ENCODE assay signal across 8 cellular contexts in the genomic region with DNA sequence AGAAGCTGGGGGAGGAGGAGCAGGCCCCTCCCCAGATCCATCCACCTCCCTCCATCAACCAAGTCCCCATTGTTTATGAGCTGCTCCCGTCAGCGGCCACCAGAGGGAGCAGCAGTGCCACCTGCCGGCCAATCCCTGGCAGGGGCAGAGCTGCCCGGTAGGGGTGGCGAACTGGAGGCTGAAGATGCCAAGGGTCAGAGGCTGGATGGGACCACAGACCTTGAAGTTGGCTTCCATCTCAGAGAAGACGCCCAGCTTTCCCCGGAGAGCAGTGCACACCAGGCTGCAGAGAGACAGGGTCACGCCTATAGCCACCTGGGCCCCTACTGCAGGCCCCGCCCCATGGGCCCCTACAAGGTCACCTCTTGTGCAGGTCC. TPM values are rescaled to one million over a fixed set of nuclear protein-coding genes. Genes with fewer than 3 reads are reported as not detected.
DNase-seq lines count a peak whose midpoint lies in the region; ATAC-seq and TF ChIP-seq lines count a peak whose summit lies in the region.

No MANE protein-coding gene starts in this region.

- peaks cover 9 to 12% of the 10 kb centered on the region in 2 donors for H3K4me1 ChIP-seq in neuronal stem cell (ENCODE audit: control insufficient read depth in 2 of 2, insufficient read depth in 1 of 2, low read depth in 1 of 2, low read length in 2 of 2)
- peaks cover 19 to 20% of the 10 kb centered on the region in 2 donors for H3K4me1 ChIP-seq in thyroid gland

- H3K4me3 ChIP-seq in fibroblast of pulmonary artery (replicated peaks; ENCODE audit: low read depth, low read length) (no peak overlapping the region), neuronal stem cell (ENCODE audit: low read length in 2 of 2) (no peak overlapping the region), thyroid gland (replicated peaks in 1 of 3) (no peak overlapping the region)

- TF ChIP-seq CTCF in fibroblast of pulmonary artery (IDR thresholded peaks at IDR 0.05; ENCODE audit: low read length, missing control alignments) (no peak), thyroid gland (IDR thresholded peaks at IDR 0.05) (peak; percentile 93 to 99 (median 98))

- H3K27ac ChIP-seq in neuronal stem cell (replicated peaks; ENCODE audit: low read length): no peak overlapping the region
- H3K27ac ChIP-seq in thyroid gland: no peak overlapping the region

- H2AK5ac ChIP-seq in neuronal stem cell (ENCODE audit: low read depth, low read length): no peak overlapping the region

- no peak overlapping the region for H3K23ac ChIP-seq in neuronal stem cell (ENCODE audit: low read depth, low read length, poor library complexity)

- H3K4me3 Mint-ChIP-seq in activated T-helper 1 cell treated with anti-CD3 and anti-CD28 coated beads, Interleukin-12 subunit alpha, Interleukin-12 subunit beta, Interleukin-2, Interleukin-4 antibody, amounts not matched to agents 30 ng/mL and 10 ng/mL and 1 ng/mL, durations not matched to agents 14 hours and 24 hours and 36 hours: peak overlapping the region; percentile 28

- H2AFZ ChIP-seq in neuronal stem cell (ENCODE audit: low read length): no peak overlapping the region

- H3K9me3 ChIP-seq in neuronal stem cell (replicated peaks in 1 of 2; ENCODE audit: control insufficient read depth in 2 of 2, insufficient read depth in 1 of 2, low read depth in 1 of 2, low read length in 2 of 2): no peaks in the 10 kb centered on the region
- H3K9me3 ChIP-seq in thyroid gland: no peaks in the 10 kb centered on the region

- H3K18ac ChIP-seq in neuronal stem cell (ENCODE audit: low read length): no peak overlapping the region

- H2BK15ac ChIP-seq in neuronal stem cell (ENCODE audit: low read length): no peak overlapping the region

- H4K8ac ChIP-seq in neuronal stem cell (ENCODE audit: low read depth, low read length): no peak overlapping the region

- ATAC-seq in HG02973 (IDR thresholded peaks at IDR 0.05; ENCODE audit: unreplicated experiment): no peak

- peak overlapping the region; percentile 40 for H3K27ac Mint-ChIP-seq in activated T-helper 1 cell treated with anti-CD3 and anti-CD28 coated beads, Interleukin-12 subunit alpha, Interleukin-12 subunit beta, Interleukin-2, Interleukin-4 antibody, amounts not matched to agents 30 ng/mL and 10 ng/mL and 1 ng/mL, durations not matched to agents 14 hours and 24 hours and 36 hours

- H3K4me2 ChIP-seq in neuronal stem cell (ENCODE audit: insufficient read depth, low read length, poor library complexity, severe bottlenecking): no peak overlapping the region

- H3K36me3 ChIP-seq in neuronal stem cell (replicated peaks in 1 of 2; ENCODE audit: control insufficient read depth in 2 of 2, insufficient read depth in 2 of 2, low read length in 2 of 2) (peaks cover 33 to 53% of the 10 kb centered on the region in 2 donors), thyroid gland (peaks cover 12 to 16% of the 10 kb centered on the region in 2 donors)

- H3K4ac ChIP-seq in neuronal stem cell (ENCODE audit: low read length): no peak overlapping the region

- H3K9ac ChIP-seq in neuronal stem cell (ENCODE audit: low read depth, low read length, poor library complexity): no peak overlapping the region

- DNase-seq in DMS153 (lab: John Stamatoyannopoulos, UW) (peak; percentile 49), KG1 (lab: John Stamatoyannopoulos, UW) (peak; percentile 70), RKO (ENCODE audit: low spot score) (peak; percentile 79), fibroblast of pulmonary artery (ENCODE audit: low read depth) (peak; percentile 83), neuronal stem cell (ENCODE audit: low spot score) (peak; percentile 75), thyroid gland (peak; percentile 74 to 79)
- DNase-seq in activated T-helper 1 cell treated with anti-CD3 and anti-CD28 coated beads, Interleukin-12 subunit alpha, Interleukin-12 subunit beta, Interleukin-2, Interleukin-4 antibody, amounts not matched to agents 30 ng/mL and 10 ng/mL and 1 ng/mL, durations not matched to agents 14 hours and 24 hours and 36 hours (ENCODE audit: low spot score): peak; percentile 77

- H3K4me1 Mint-ChIP-seq in activated T-helper 1 cell treated with anti-CD3 and anti-CD28 coated beads, Interleukin-12 subunit alpha, Interleukin-12 subunit beta, Interleukin-2, Interleukin-4 antibody, amounts not matched to agents 30 ng/mL and 10 ng/mL and 1 ng/mL, durations not matched to agents 14 hours and 24 hours and 36 hours (ENCODE audit: low read depth): peaks cover 54% of the 10 kb centered on the region

- intact Hi-C loops in activated T-helper 1 cell treated with anti-CD3 and anti-CD28 coated beads, Interleukin-12 subunit alpha, Interleukin-12 subunit beta, Interleukin-2, Interleukin-4 antibody, amounts not matched to agents 30 ng/mL and 10 ng/mL and 1 ng/mL, durations not matched to agents 14 hours and 24 hours and 36 hours (cut with micrococcal nuclease): loop anchor here (1.0 to 2.0 kb wide), 4 partner anchors 16 to 178 kb away; a partner anchor contains a TSS
- intact Hi-C loops in thyroid gland (cut with DNase I): loop anchor here (5.0 kb wide), 1 partner anchor 83 kb away; no protein-coding TSS in a partner anchor

- no peak for TF ChIP-seq POLR2A in thyroid gland (IDR thresholded peaks at IDR 0.05)

- H3K27me3 Mint-ChIP-seq in activated T-helper 1 cell treated with anti-CD3 and anti-CD28 coated beads, Interleukin-12 subunit alpha, Interleukin-12 subunit beta, Interleukin-2, Interleukin-4 antibody, amounts not matched to agents 30 ng/mL and 10 ng/mL and 1 ng/mL, durations not matched to agents 14 hours and 24 hours and 36 hours (ENCODE audit: insufficient read depth): no peaks in the 10 kb centered on the region

- H4K91ac ChIP-seq in neuronal stem cell (ENCODE audit: low read depth, low read length, poor library complexity): no peak overlapping the region

- no peaks in the 10 kb centered on the region for H3K9me3 Mint-ChIP-seq in activated T-helper 1 cell treated with anti-CD3 and anti-CD28 coated beads, Interleukin-12 subunit alpha, Interleukin-12 subunit beta, Interleukin-2, Interleukin-4 antibody, amounts not matched to agents 30 ng/mL and 10 ng/mL and 1 ng/mL, durations not matched to agents 14 hours and 24 hours and 36 hours

- H3K79me1 ChIP-seq in neuronal stem cell (ENCODE audit: low read depth, low read length): peaks cover 3% of the 10 kb centered on the region

- H3K27me3 ChIP-seq in neuronal stem cell (ENCODE audit: control insufficient read depth in 3 of 3, insufficient read depth in 3 of 3, low read depth in 1 of 3, low read length in 3 of 3) (peaks cover 0 to 7% (median 0%) of the 10 kb centered on the region in 3 experiments), thyroid gland (no peaks in the 10 kb centered on the region)

- H2BK12ac ChIP-seq in neuronal stem cell (ENCODE audit: low read length): no peak overlapping the region

- peaks cover 29% of the 10 kb centered on the region for H3K36me3 Mint-ChIP-seq in activated T-helper 1 cell treated with anti-CD3 and anti-CD28 coated beads, Interleukin-12 subunit alpha, Interleukin-12 subunit beta, Interleukin-2, Interleukin-4 antibody, amounts not matched to agents 30 ng/mL and 10 ng/mL and 1 ng/mL, durations not matched to agents 14 hours and 24 hours and 36 hours (ENCODE audit: low read depth)

- no peak overlapping the region for H2BK5ac ChIP-seq in neuronal stem cell (ENCODE audit: low read length)

- H2BK120ac ChIP-seq in neuronal stem cell (ENCODE audit: low read depth, low read length): no peak overlapping the region

- no CpG with 5 or more reads among the region's 9 CpGs for WGBS in neuronal stem cell (ENCODE audit: extremely low coverage in 2 of 2, insufficient read length in 2 of 2, insufficient replicate concordance in 1 of 2), 2 donors
- 4 to 14% methylated on average over 5 to 8 of the region's 9 CpGs for WGBS in thyroid gland, 2 donors

- no peak overlapping the region for H3K14ac ChIP-seq in neuronal stem cell (ENCODE audit: low read length)

RNA-seq across cellular contexts. Expression of a gene that starts 3.6 kb away (rescaled TPM):
- 86.8 and 93.2 TPM in 2 replicates for total RNA-seq in activated T-helper 1 cell treated with anti-CD3 and anti-CD28 coated beads, Interleukin-12 subunit alpha, Interleukin-12 subunit beta, Interleukin-2, Interleukin-4 antibody, amounts not matched to agents 30 ng/mL and 10 ng/mL and 1 ng/mL, durations not matched to agents 14 hours and 24 hours and 36 hours
- 53.9 TPM for polyA plus RNA-seq in neuronal stem cell (2013, experiment 1 of 2)
- 51.6 TPM for polyA plus RNA-seq in neuronal stem cell (2013, experiment 2 of 2)
- total RNA-seq in thyroid gland: 100 to 1,000 TPM in 2 of 4 donors, 10 to 100 TPM in 2; 65.9 to 128 (median 109) TPM

RNA-seq across cellular contexts. Expression of a gene that starts 5.1 kb away (rescaled TPM):
- 5.7 and 7.4 TPM in 2 replicates for total RNA-seq in activated T-helper 1 cell treated with anti-CD3 and anti-CD28 coated beads, Interleukin-12 subunit alpha, Interleukin-12 subunit beta, Interleukin-2, Interleukin-4 antibody, amounts not matched to agents 30 ng/mL and 10 ng/mL and 1 ng/mL, durations not matched to agents 14 hours and 24 hours and 36 hours
- polyA plus RNA-seq in neuronal stem cell (2013, experiment 1 of 2): not detected
- polyA plus RNA-seq in neuronal stem cell (2013, experiment 2 of 2): not detected
- total RNA-seq in thyroid gland: 1 to 10 TPM in 3 of 4 donors, under 1 TPM in 1; 0.67 to 7.6 (median 2.7) TPM

RNA-seq across cellular contexts. Expression of a gene that starts 5.8 kb away (rescaled TPM):
- total RNA-seq in activated T-helper 1 cell treated with anti-CD3 and anti-CD28 coated beads, Interleukin-12 subunit alpha, Interleukin-12 subunit beta, Interleukin-2, Interleukin-4 antibody, amounts not matched to agents 30 ng/mL and 10 ng/mL and 1 ng/mL, durations not matched to agents 14 hours and 24 hours and 36 hours: 66.7 and 70.8 TPM in 2 replicates
- 10.5 TPM for polyA plus RNA-seq in neuronal stem cell (2013, experiment 1 of 2)
- polyA plus RNA-seq in neuronal stem cell (2013, experiment 2 of 2): 9.7 TPM
- total RNA-seq in thyroid gland: 10 to 100 TPM; 29.8 to 73.8 (median 42.9) TPM

RNA-seq across cellular contexts. Expression of a gene that starts 12.1 kb away (rescaled TPM):
- 6.5 and 7.9 TPM in 2 replicates for total RNA-seq in activated T-helper 1 cell treated with anti-CD3 and anti-CD28 coated beads, Interleukin-12 subunit alpha, Interleukin-12 subunit beta, Interleukin-2, Interleukin-4 antibody, amounts not matched to agents 30 ng/mL and 10 ng/mL and 1 ng/mL, durations not matched to agents 14 hours and 24 hours and 36 hours
- polyA plus RNA-seq in neuronal stem cell (2013, experiment 1 of 2): 44.5 TPM
- polyA plus RNA-seq in neuronal stem cell (2013, experiment 2 of 2): 44.0 TPM
- 100 to 1,000 TPM in 2 of 4 donors, 10 to 100 TPM in 2; 70.7 to 125 (median 91.4) TPM for total RNA-seq in thyroid gland

RNA-seq across cellular contexts. Expression of a gene that starts 15.5 kb away (rescaled TPM):
- total RNA-seq in activated T-helper 1 cell treated with anti-CD3 and anti-CD28 coated beads, Interleukin-12 subunit alpha, Interleukin-12 subunit beta, Interleukin-2, Interleukin-4 antibody, amounts not matched to agents 30 ng/mL and 10 ng/mL and 1 ng/mL, durations not matched to agents 14 hours and 24 hours and 36 hours: 31.7 and 33.5 TPM in 2 replicates
- polyA plus RNA-seq in neuronal stem cell (2013, experiment 1 of 2): 2.0 TPM
- 1.7 TPM for polyA plus RNA-seq in neuronal stem cell (2013, experiment 2 of 2)
- total RNA-seq in thyroid gland: 1 to 10 TPM in 3 of 4 donors, under 1 TPM in 1; 0.33 to 1.6 (median 1.5) TPM
